In the genomic region with DNA sequence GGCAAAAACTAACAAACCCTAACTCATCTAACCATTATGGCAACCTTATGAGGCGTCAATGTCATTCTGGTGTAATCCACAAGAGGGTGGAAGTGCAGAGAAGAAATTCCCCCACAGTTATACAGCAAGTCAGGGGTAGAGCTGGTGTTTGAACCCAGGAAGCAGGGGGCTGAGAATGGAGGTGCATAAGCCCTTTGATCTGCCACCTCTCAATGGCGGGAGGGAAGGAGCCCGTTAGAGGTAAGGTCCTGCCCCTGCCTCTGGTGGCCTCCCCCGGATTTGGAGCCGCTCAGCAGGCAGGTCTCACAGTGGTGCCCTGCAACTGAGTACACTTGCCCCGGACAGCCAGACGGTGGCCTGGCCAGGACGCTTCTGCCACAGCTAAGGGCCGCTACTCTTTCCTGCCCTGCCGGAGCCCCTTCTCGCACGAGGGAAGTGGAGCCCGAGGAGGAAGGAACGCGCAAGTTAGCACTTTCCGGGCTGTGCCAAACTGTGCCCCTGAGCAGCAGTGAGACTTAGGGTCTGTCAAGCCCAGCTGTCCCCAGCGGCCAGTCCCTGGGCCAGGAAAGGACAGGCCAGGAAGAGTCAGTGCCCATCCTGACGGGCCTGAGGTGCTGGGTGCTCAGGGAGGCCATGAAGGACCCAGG, we compare ENCODE assay signal across 8 cellular contexts. TPM values are rescaled to one million over a fixed set of nuclear protein-coding genes. Genes with fewer than 3 reads are reported as not detected.
DNase-seq lines count a peak whose midpoint lies in the region; ATAC-seq and TF ChIP-seq lines count a peak whose summit lies in the region.

No MANE protein-coding gene starts in this region.

- H3F3A ChIP-seq in neural progenitor cell (ENCODE audit: low read depth) = no peaks in the 10 kb centered on the region

- no peaks in the 10 kb centered on the region for H4K20me1 ChIP-seq in OCI-LY3 (ENCODE audit: insufficient read depth, low read length)
- no peaks in the 10 kb centered on the region for H4K20me1 ChIP-seq in neural progenitor cell (ENCODE audit: low read depth)

- H3K27ac ChIP-seq in OCI-LY3 (ENCODE audit: low read length) (peak overlapping the region; percentile 47), neural progenitor cell (no peak overlapping the region)

- H3K27me3 ChIP-seq in OCI-LY3 (ENCODE audit: low read depth, low read length) = no peaks in the 10 kb centered on the region
- H3K27me3 ChIP-seq in neural progenitor cell = no peaks in the 10 kb centered on the region

- H2AFZ ChIP-seq in OCI-LY3 (ENCODE audit: low read depth, low read length) (peak overlapping the region; percentile 78), neural progenitor cell (replicated peaks) (no peak overlapping the region)

- H3K9me3 ChIP-seq in OCI-LY3 (ENCODE audit: insufficient read depth, low read length) = no peaks in the 10 kb centered on the region
- H3K9me3 ChIP-seq in neural progenitor cell (ENCODE audit: low read depth) = no peaks in the 10 kb centered on the region

- H3K4me3 ChIP-seq in OCI-LY3 (ENCODE audit: low read length) = peak overlapping the region; percentile 13; the same call in 1 of the 2 replicates
- H3K4me3 ChIP-seq in neural progenitor cell = no peak overlapping the region

- TF ChIP-seq CTCF in GM12873 (IDR thresholded peaks at IDR 0.05; ENCODE audit: insufficient read depth, low read depth, low read length, missing control alignments) (peak; percentile 52), OCI-LY3 (IDR thresholded peaks at IDR 0.05; ENCODE audit: low read depth, low read length) (peak; percentile 69), neural progenitor cell (IDR thresholded peaks at IDR 0.05) (peak; percentile 42)

- no peaks in the 10 kb centered on the region for H3K9me3 Mint-ChIP-seq in neural progenitor cell

- peak overlapping the region; percentile 54 for H3K4me2 ChIP-seq in OCI-LY3 (ENCODE audit: low read length)
- no peak overlapping the region for H3K4me2 ChIP-seq in neural progenitor cell

- ATAC-seq in HG03095 (IDR thresholded peaks at IDR 0.05; ENCODE audit: unreplicated experiment) (no peak), HG03469 (IDR thresholded peaks at IDR 0.05; ENCODE audit: unreplicated experiment) (no peak)

- H3K4me3 Mint-ChIP-seq in neural progenitor cell = no peak overlapping the region

- H3K9ac ChIP-seq in OCI-LY3 (ENCODE audit: low read length) (peak overlapping the region; percentile 62), neural progenitor cell (no peak overlapping the region)

- peaks cover 2% of the 10 kb centered on the region for H3K27me3 Mint-ChIP-seq in neural progenitor cell (ENCODE audit: insufficient read depth, low read depth)

- peaks cover 78% of the 10 kb centered on the region for H3K4me1 ChIP-seq in OCI-LY3 (ENCODE audit: low read length)
- H3K4me1 ChIP-seq in neural progenitor cell = no peaks in the 10 kb centered on the region

- no peak overlapping the region for H3K27ac Mint-ChIP-seq in neural progenitor cell

- H3K79me2 ChIP-seq in OCI-LY3 (ENCODE audit: low read length) = no peaks in the 10 kb centered on the region
- no peaks in the 10 kb centered on the region for H3K79me2 ChIP-seq in neural progenitor cell (ENCODE audit: low read depth)

- H3K36me3 Mint-ChIP-seq in neural progenitor cell = no peaks in the 10 kb centered on the region

- peaks cover 19% of the 10 kb centered on the region for H3K4me1 Mint-ChIP-seq in neural progenitor cell

- DNase-seq in dermis blood vessel endothelial cell (peak; percentile 45), neural progenitor cell (ENCODE audit: low spot score) (peak; percentile 39), NCI-H524 treated with DMSO at 0.1 percent for 48 hours (lab: John Stamatoyannopoulos, UW) (no peak), NCI-H1092 treated with DMSO at 0.1 percent for 48 hours (lab: John Stamatoyannopoulos, UW) (no peak)

- no peaks in the 10 kb centered on the region for H3K36me3 ChIP-seq in OCI-LY3 (replicated peaks; ENCODE audit: low read depth, low read length)
- H3K36me3 ChIP-seq in neural progenitor cell = no peaks in the 10 kb centered on the region

RNA-seq across cellular contexts. Expression of a gene that starts 1.1 kb away (rescaled TPM):
- 0.74 and 4.6 TPM in 2 replicates for total RNA-seq in dermis blood vessel endothelial cell
- 1.7 and 1.9 TPM in 2 replicates for total RNA-seq in neural progenitor cell (ENCODE audit: low replicate concordance)

RNA-seq across cellular contexts. Expression of a gene that starts 26.4 kb away (rescaled TPM):
- total RNA-seq in dermis blood vessel endothelial cell (under 0.01 TPM in 1 of 2 replicates, not detected in the other), neural progenitor cell (ENCODE audit: low replicate concordance) (0.06 TPM in 2 replicates)

RNA-seq across cellular contexts. Expression of a gene that starts 53.0 kb away (rescaled TPM):
- total RNA-seq in dermis blood vessel endothelial cell (1.1 and 1.7 TPM in 2 replicates), neural progenitor cell (ENCODE audit: low replicate concordance) (95.6 and 123 TPM in 2 replicates)

Comparison
In these comparisons a context has a peak if more than half of its experiments do, and no peak if none do; other contexts are left out.
1. DNase-seq: peak in dermis blood vessel endothelial cell (single experiment) and neural progenitor cell (single experiment); none in NCI-H524 treated with DMSO at 0.1 percent for 48 hours (single experiment) and NCI-H1092 treated with DMSO at 0.1 percent for 48 hours (single experiment).
2. RNA of a gene that starts 53.0 kb away (total RNA-seq): 95.6 to 123 TPM in neural progenitor cell; 1.1 to 1.7 TPM in dermis blood vessel endothelial cell; every median in the first group is over 10 times any median in the second.
3. Peak in every context shown above with its lines, with median percentiles within 50 percentile points of each other: CTCF ChIP-seq.